Comparison of ENCODE assay signal across 8 cellular contexts in the genomic region with DNA sequence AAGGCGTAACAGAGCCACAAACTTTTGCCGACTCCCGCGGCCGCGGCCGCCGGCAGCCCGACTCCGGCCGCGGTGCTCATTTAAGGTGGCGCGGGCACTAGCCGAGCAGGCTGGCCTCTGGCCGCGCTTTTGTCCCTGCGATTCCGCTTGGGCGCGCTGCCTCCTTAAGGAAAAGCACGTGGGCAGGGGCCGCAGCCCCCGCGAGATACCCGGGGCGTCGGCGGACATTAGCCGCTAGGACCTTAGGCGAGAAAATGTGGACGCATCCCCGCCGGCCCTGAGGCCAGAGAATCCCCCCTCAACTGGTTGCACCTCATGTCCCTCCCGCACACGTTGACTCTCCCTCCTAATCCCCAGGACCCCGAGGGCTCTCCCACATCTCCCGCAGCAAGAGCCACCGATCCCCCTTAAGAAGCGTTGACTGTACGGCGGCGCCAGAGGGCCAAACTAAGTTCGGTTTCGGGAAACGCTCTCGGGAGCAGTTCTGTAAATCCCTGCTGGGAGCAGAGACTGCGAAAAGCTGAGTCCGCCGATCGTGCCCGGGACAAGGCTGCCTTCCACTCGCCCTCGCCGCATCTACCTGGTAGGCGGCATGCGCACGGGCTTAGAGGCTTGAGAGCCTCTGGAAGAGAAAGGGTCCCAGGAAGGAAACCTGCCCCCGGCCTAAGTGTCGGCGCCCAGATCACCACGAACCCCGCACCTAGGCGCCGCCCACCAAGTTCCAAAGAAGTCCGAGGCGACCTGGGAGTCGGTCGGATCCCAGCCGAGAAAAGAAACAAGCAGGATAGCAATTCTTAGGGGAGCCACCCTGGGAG. TPM values are rescaled to one million over a fixed set of nuclear protein-coding genes. Genes with fewer than 3 reads are reported as not detected.
DNase-seq lines count a peak whose midpoint lies in the region; ATAC-seq and TF ChIP-seq lines count a peak whose summit lies in the region.

No MANE protein-coding gene starts in this region.

- H3K9me3 ChIP-seq in Peyer's patch, result peaks cover 0 to 21% (median 0%) of the 10 kb centered on the region in 4 donors
- peaks cover 0 to 9% (median 0%) of the 10 kb centered on the region in 3 experiments for H3K9me3 ChIP-seq in naive thymus-derived CD4-positive, alpha-beta T cell (ENCODE audit: control insufficient read depth in 2 of 3, low read length in 3 of 3)

- TF ChIP-seq CTCF in CD14-positive monocyte (IDR thresholded peaks at IDR 0.05), result no peak
- no peak for TF ChIP-seq CTCF in GM20000 (IDR thresholded peaks at IDR 0.05; ENCODE audit: extremely low read depth, missing control alignments)
- peak in 1 of 6 experiments; percentile 3 for TF ChIP-seq CTCF in Peyer's patch (IDR thresholded peaks at IDR 0.05)
- no peak for TF ChIP-seq CTCF in fibroblast of the aortic adventitia (IDR thresholded peaks at IDR 0.05; ENCODE audit: insufficient read depth, low read length)

- peaks cover 72 to 92% (median 81%) of the 10 kb centered on the region in 3 donors for H3K27me3 Mint-ChIP-seq in CD14-positive monocyte (ENCODE audit: low read depth in 3 of 3)
- H3K27me3 Mint-ChIP-seq in IgD-negative memory B cell, result peaks cover 43% of the 10 kb centered on the region
- H3K27me3 Mint-ChIP-seq in naive thymus-derived CD4-positive, alpha-beta T cell, result peaks cover 44 to 76% (median 47%) of the 10 kb centered on the region in 5 donors

- H3K4me3 Mint-ChIP-seq in CD14-positive monocyte, result peak overlapping the region; percentile 99
- peak overlapping the region; percentile 91 to 99 (median 96) for H3K4me3 Mint-ChIP-seq in IgD-negative memory B cell
- peak overlapping the region; percentile 93 to 98 (median 94) for H3K4me3 Mint-ChIP-seq in naive thymus-derived CD4-positive, alpha-beta T cell

- CTCF ChIA-PET in naive thymus-derived CD4-positive, alpha-beta T cell (lab: Charles Lee), result no interaction called here

- H3K27ac ChIP-seq in Peyer's patch, result peak overlapping the region; percentile 64 to 90 (median 76)
- peak overlapping the region; percentile 32 for H3K27ac ChIP-seq in naive thymus-derived CD4-positive, alpha-beta T cell (ENCODE audit: low read depth, low read length)
- H3K27ac ChIP-seq in substantia nigra (ENCODE audit: low read depth, low read length, poor library complexity, severe bottlenecking), result peak overlapping the region; percentile 85

- peak; percentile 69 for DNase-seq in CD14-positive monocyte (ENCODE audit: low spot score)
- DNase-seq in GM20000 (ENCODE audit: low spot score), result peak; percentile 73
- peak; percentile 60 to 94 (median 93) for DNase-seq in Peyer's patch
- DNase-seq in activated gamma-delta T cell (lab: John Stamatoyannopoulos, UW), result peak; percentile 19
- DNase-seq in fibroblast of the aortic adventitia (ENCODE audit: low read depth), result peak; percentile 97
- peak in 8 of 9 donors; percentile 36 to 64 (median 48) for DNase-seq in naive thymus-derived CD4-positive, alpha-beta T cell
- peak; percentile 59 to 97 (median 89) for DNase-seq in substantia nigra (lab: John Stamatoyannopoulos, UW)

- peak in 1 of 2 donors; percentile 23 for TF ChIP-seq POLR2A in Peyer's patch (IDR thresholded peaks at IDR 0.05)

- ATAC-seq in naive thymus-derived CD4-positive, alpha-beta T cell, result peak; percentile 54

- H3K36me3 ChIP-seq in Peyer's patch, result no peaks in the 10 kb centered on the region
- H3K36me3 ChIP-seq in naive thymus-derived CD4-positive, alpha-beta T cell (ENCODE audit: control insufficient read depth in 2 of 3, insufficient read depth in 3 of 3, low read length in 3 of 3), result peaks cover 0 to 8% (median 0%) of the 10 kb centered on the region in 3 experiments

- peaks cover 0 to 30% (median 15%) of the 10 kb centered on the region in 4 donors for H3K4me1 ChIP-seq in Peyer's patch
- H3K4me1 ChIP-seq in naive thymus-derived CD4-positive, alpha-beta T cell (ENCODE audit: control insufficient read depth in 2 of 2, insufficient read depth in 2 of 2, low read length in 2 of 2), result peaks cover 10 to 30% of the 10 kb centered on the region in 2 donors

- H3K4me1 Mint-ChIP-seq in CD14-positive monocyte (peaks cover 60% of the 10 kb centered on the region), IgD-negative memory B cell (peaks cover 14 to 15% (median 14%) of the 10 kb centered on the region in 3 donors)
- H3K4me1 Mint-ChIP-seq in naive thymus-derived CD4-positive, alpha-beta T cell, result peaks cover 6 to 44% (median 31%) of the 10 kb centered on the region in 7 donors

- H3K9me3 Mint-ChIP-seq in CD14-positive monocyte (peaks cover 3 to 58% (median 45%) of the 10 kb centered on the region in 7 donors), IgD-negative memory B cell (peaks cover 1 to 7% (median 3%) of the 10 kb centered on the region in 3 donors)
- H3K9me3 Mint-ChIP-seq in naive thymus-derived CD4-positive, alpha-beta T cell, result peaks cover 0 to 24% (median 5%) of the 10 kb centered on the region in 11 donors

- peaks cover 0 to 40% of the 10 kb centered on the region in 2 donors for H3K27me3 ChIP-seq in Peyer's patch
- H3K27me3 ChIP-seq in naive thymus-derived CD4-positive, alpha-beta T cell (ENCODE audit: control insufficient read depth in 2 of 2, insufficient read depth in 2 of 2, low read length in 2 of 2), result peaks cover 12 to 56% of the 10 kb centered on the region in 2 donors

- intact Hi-C loops in CD14-positive monocyte (cut with micrococcal nuclease), result no loop called here
- intact Hi-C loops in naive thymus-derived CD4-positive, alpha-beta T cell (cut with micrococcal nuclease), result loop anchor here in 1 of 2 donors (1.0 to 10.0 kb wide), 3 partner anchors 10 to 1754 kb away; partner anchors contain the start of genes MARS2 and SGO2

- H3K36me3 Mint-ChIP-seq in CD14-positive monocyte (peaks cover 6 to 16% of the 10 kb centered on the region in 2 donors), IgD-negative memory B cell (peaks cover 3% of the 10 kb centered on the region)
- H3K36me3 Mint-ChIP-seq in naive thymus-derived CD4-positive, alpha-beta T cell, result peaks cover 0 to 7% (median 0%) of the 10 kb centered on the region in 5 donors

- POLR2A ChIA-PET in naive thymus-derived CD4-positive, alpha-beta T cell (lab: Charles Lee), result no interaction called here

- H3K27ac Mint-ChIP-seq in CD14-positive monocyte (peak overlapping the region; percentile 33 to 92 (median 85)), IgD-negative memory B cell (peak overlapping the region; percentile 92 to 98 (median 95))
- peak overlapping the region; percentile 5 to 86 (median 73) for H3K27ac Mint-ChIP-seq in naive thymus-derived CD4-positive, alpha-beta T cell

- H3K4me3 ChIP-seq in Peyer's patch (peak overlapping the region; percentile 59 to 91 (median 74)), fibroblast of the aortic adventitia (ENCODE audit: low read depth, low read length) (peak overlapping the region; percentile 91)
- peak overlapping the region; percentile 94 for H3K4me3 ChIP-seq in naive thymus-derived CD4-positive, alpha-beta T cell (ENCODE audit: low read length)

RNA-seq across cellular contexts. Expression of gene SATB2, which starts 1.8 kb away (rescaled TPM):
- under 1 TPM; 0.13 to 0.14 TPM for polyA plus RNA-seq in CD14-positive monocyte
- not detected for polyA plus RNA-seq in IgD-negative memory B cell
- total RNA-seq in Peyer's patch, result 100 to 1,000 TPM in 1 of 4 donors, 10 to 100 TPM in 3; 62.0 to 104 (median 91.1) TPM
- 2.3 and 12.7 TPM in 2 replicates for total RNA-seq in fibroblast of the aortic adventitia (ENCODE audit: low replicate concordance)
- under 1 TPM in 3 of 5 experiments, not detected in 2; 0.05 to 0.96 (median 0.32) TPM for total RNA-seq in naive thymus-derived CD4-positive, alpha-beta T cell
- polyA plus RNA-seq in naive thymus-derived CD4-positive, alpha-beta T cell, result not detected

Comparison
In these comparisons a context has a peak if more than half of its experiments do, and no peak if none do; other contexts are left out.
1. Peak in every context shown above with its lines: DNase-seq, ATAC-seq, H3K4me3 ChIP-seq and H3K27ac ChIP-seq.
2. DNase-seq: peak in every context shown above with its lines; median percentile 97 in fibroblast of the aortic adventitia; 93 in Peyer's patch; 89 in substantia nigra; 73 in GM20000; 69 in CD14-positive monocyte; 48 in naive thymus-derived CD4-positive, alpha-beta T cell; 19 in activated gamma-delta T cell.
3. H3K27ac ChIP-seq: peak in every context shown above with its lines; median percentile 85 in substantia nigra; 76 in Peyer's patch; 32 in naive thymus-derived CD4-positive, alpha-beta T cell.